ENCODE assay signal across 14 cellular contexts in genomic region chr15:86650084-86650483, GRCh38.
A peak's percentile ranks its signal among the peaks of the same experiment; 100 is the strongest.
DNase-seq lines count a peak whose midpoint lies in the region; ATAC-seq and TF ChIP-seq lines count a peak whose summit lies in the region.
"Had no signal": no experiment of that assay in that cellular context is flagged by ENCODE, and none has a peak within 500 bp of the region (broad histone marks: within the 10 kb centered on the region; RNA-seq: fewer than 3 reads in every experiment).

No MANE protein-coding gene starts in this region.

- peak; percentile 0 to 4 for DNase-seq in AML-193 (lab: John Stamatoyannopoulos, UW)
- DNase-seq in GM12865 (ENCODE audit: low read depth) = peak; percentile 26
- peak; percentile 61 for DNase-seq in OCI-LY7 (ENCODE audit: low spot score)
- peak; percentile 12 to 38 (median 32) for DNase-seq in body of pancreas
- no peak for DNase-seq in UCSD-AML1 (lab: John Stamatoyannopoulos, UW; ENCODE audit: unreplicated experiment)
- no peak for DNase-seq in sigmoid colon
- DNase-seq in kidney glomerular epithelial cell (lab: John Stamatoyannopoulos, UW) = no peak
- DNase-seq: dermis blood vessel endothelial cell, H9, naive B cell, NCI-H1930, thyroid gland had no signal

- H3K4me3 ChIP-seq in GM12865 (ENCODE audit: low read depth, low read length) = no peak overlapping the region
- peak overlapping the region; percentile 33 for H3K4me3 ChIP-seq in OCI-LY7 (ENCODE audit: low read depth, low read length, poor library complexity, severe bottlenecking)
- H3K4me3 ChIP-seq in body of pancreas = no peak overlapping the region
- H3K4me3 ChIP-seq in sigmoid colon = no peak overlapping the region
- H3K4me3 ChIP-seq: thyroid gland had no signal

- no peaks in the 10 kb centered on the region for H3K79me2 ChIP-seq in OCI-LY7 (ENCODE audit: insufficient read depth, low read depth, low read length)

- ATAC-seq in body of pancreas = peak; percentile 30
- ATAC-seq in GM21423 (IDR thresholded peaks at IDR 0.05; ENCODE audit: unreplicated experiment) = no peak

- TF ChIP-seq POLR2A in body of pancreas (IDR thresholded peaks at IDR 0.05) (no peak), sigmoid colon (IDR thresholded peaks at IDR 0.05) (no peak)

- H4K20me1 ChIP-seq in OCI-LY7 (ENCODE audit: insufficient read depth, low read length) = no peaks in the 10 kb centered on the region

- H3K4me1 ChIP-seq in OCI-LY7 (ENCODE audit: insufficient read depth, low read length, poor library complexity, severe bottlenecking) (no peaks in the 10 kb centered on the region), body of pancreas (no peaks in the 10 kb centered on the region), sigmoid colon (no peaks in the 10 kb centered on the region)
- H3K4me1 ChIP-seq: adrenal gland had no signal

- no peaks in the 10 kb centered on the region for H3K9me2 ChIP-seq in OCI-LY7 (ENCODE audit: insufficient read depth, low read length)

- H3K27me3 ChIP-seq in body of pancreas (no peaks in the 10 kb centered on the region), sigmoid colon (no peaks in the 10 kb centered on the region)
- H3K27me3 ChIP-seq: adrenal gland, thyroid gland had no signal

- H3K4me2 ChIP-seq in OCI-LY7 (ENCODE audit: low read length) = peak overlapping the region; percentile 51

- peak overlapping the region; percentile 99 for H2AFZ ChIP-seq in OCI-LY7 (ENCODE audit: low read length)

- TF ChIP-seq CTCF in GM12865 (IDR thresholded peaks at IDR 0.05; ENCODE audit: insufficient read depth, low read depth, low read length, missing control alignments) (no peak), OCI-LY7 (conservative IDR thresholded peaks at IDR 0.05; ENCODE audit: low read length) (no peak), body of pancreas (IDR thresholded peaks at IDR 0.05) (no peak), sigmoid colon (IDR thresholded peaks at IDR 0.05) (no peak)

- POLR2A ChIA-PET in OCI-LY7 (lab: Charles Lee) = interaction anchor here (0.7 to 1.2 kb wide), 2 partner anchors 8 to 294 kb away, joined by 3 to 5 read pairs; no protein-coding TSS in a partner anchor

- intact Hi-C loops in OCI-LY7 (cut with micrococcal nuclease; ENCODE audit: unreplicated experiment) = no loop called here
- intact Hi-C loops in body of pancreas (cut with DNase I) = no loop called here
- intact Hi-C loops in sigmoid colon (cut with DNase I) = no loop called here

- TF ChIP-seq EP300 in sigmoid colon (IDR thresholded peaks at IDR 0.05) = no peak

- no peaks in the 10 kb centered on the region for H3K36me3 ChIP-seq in OCI-LY7 (ENCODE audit: insufficient read depth, low read length)
- no peaks in the 10 kb centered on the region for H3K36me3 ChIP-seq in body of pancreas (replicated peaks in 1 of 2; ENCODE audit: insufficient read depth in 1 of 2, low read depth in 2 of 2)
- no peaks in the 10 kb centered on the region for H3K36me3 ChIP-seq in sigmoid colon
- H3K36me3 ChIP-seq: adrenal gland, thyroid gland had no signal

- H3K9me3 ChIP-seq in OCI-LY7 (ENCODE audit: low read length) (0 out of 2 replicates have a peak, but pooled peaks cover 9% of the 10 kb centered on the region), body of pancreas (no peaks in the 10 kb centered on the region), sigmoid colon (peaks cover 0 to 2% (median 0%) of the 10 kb centered on the region in 4 donors)
- H3K9me3 ChIP-seq: adrenal gland, thyroid gland had no signal

- CTCF ChIA-PET in OCI-LY7 (lab: Charles Lee; ENCODE audit: unreplicated experiment) = interaction anchor here (0.5 kb wide), 1 partner anchor 38 kb away, joined by 3 read pairs; no protein-coding TSS in a partner anchor

- H3K27ac ChIP-seq in OCI-LY7 (ENCODE audit: low read depth, low read length, poor library complexity, severe bottlenecking) = no peak overlapping the region
- no peak overlapping the region for H3K27ac ChIP-seq in body of pancreas
- H3K27ac ChIP-seq in sigmoid colon = no peak overlapping the region
- H3K27ac ChIP-seq: adrenal gland, thyroid gland had no signal

- BruUV-seq in OCI-LY7 (replicated peaks; lab: Mats Ljungman, UMichigan) = no TSS peak

- 19 to 29% methylated on average over 1 of the region's 1 CpG for WGBS in body of pancreas, 2 donors
- 10 to 50% methylated on average over 1 of the region's 1 CpG for WGBS in sigmoid colon, 2 donors

Comparison
In these comparisons a context has a peak if more than half of its experiments do, and no peak if none do; other contexts are left out.
1. DNase-seq: peak in AML-193 (2 of 2), GM12865 (single experiment), OCI-LY7 (single experiment) and body of pancreas (4 of 4); none in UCSD-AML1 (single experiment), sigmoid colon (single experiment) and kidney glomerular epithelial cell (single experiment).